In the genomic region with DNA sequence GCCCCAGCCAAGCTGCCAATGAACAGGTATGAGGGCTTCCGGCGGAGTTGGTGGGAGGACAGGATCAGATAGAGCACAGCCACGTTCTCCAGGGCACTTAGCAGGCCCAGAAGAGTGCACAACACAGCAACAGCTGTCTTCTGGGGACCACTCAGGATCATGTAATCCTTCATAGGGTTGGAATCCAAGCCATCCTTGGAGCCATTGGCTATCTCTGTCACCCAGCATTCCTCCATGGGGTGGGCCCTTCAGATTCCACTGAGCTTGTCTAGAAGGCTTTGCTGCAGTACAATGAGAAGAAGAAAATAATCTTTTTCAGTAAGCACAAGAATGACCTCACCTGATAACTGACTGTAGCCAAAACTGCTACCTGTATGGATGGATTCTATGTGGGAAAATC, we compare ENCODE assay signal across 20 cellular contexts. TPM values are rescaled to one million over a fixed set of nuclear protein-coding genes. Genes with fewer than 3 reads are reported as not detected.
A peak's percentile ranks its signal among the peaks of the same experiment; 100 is the strongest.
DNase-seq lines count a peak whose midpoint lies in the region; ATAC-seq, FAIRE-seq and TF ChIP-seq lines count a peak whose summit lies in the region.
"Had no signal": no experiment of that assay in that cellular context is flagged by ENCODE, and none has a peak within 500 bp of the region (broad histone marks: within the 10 kb centered on the region; RNA-seq: fewer than 3 reads in every experiment).

No MANE protein-coding gene starts in this region.

- DNase-seq in GM12891 (ENCODE audit: insufficient read length, low spot score) (no peak), neuronal stem cell (ENCODE audit: low spot score) (no peak), globus pallidus (ENCODE audit: low spot score) (no peak), 8988T (no peak), NCI-H2081 (lab: John Stamatoyannopoulos, UW) (no peak)
- no peak for DNase-seq in stimulated activated naive B cell treated with anti-CD40 and anti-IgM and Interleukin-4, amounts not matched to agents 10 μg/mL and 1 μg/mL and 100 μg/mL, for 72 hours
- DNase-seq in activated CD4-positive, alpha-beta memory T cell treated with anti-CD3 and anti-CD28 coated beads, Interleukin-2, amount 10 ng/mL, durations not matched to agents 7 days and 5 days: no peak
- DNase-seq: BE2C; CD4-positive, alpha-beta T cell; HCEC 1CT had no signal

- H3K9ac ChIP-seq in neuronal stem cell (ENCODE audit: low read depth, low read length, poor library complexity): no peak overlapping the region

- no peak overlapping the region for H3K4ac ChIP-seq in neuronal stem cell (ENCODE audit: low read length)

- no peak for TF ChIP-seq POLR2A in GM12891 (IDR thresholded peaks at IDR 0.05; ENCODE audit: low read depth, low read length)

- peaks cover 2 to 6% of the 10 kb centered on the region in 2 donors for H3K9me3 ChIP-seq in neuronal stem cell (replicated peaks in 1 of 2; ENCODE audit: control insufficient read depth in 2 of 2, insufficient read depth in 1 of 2, low read depth in 1 of 2, low read length in 2 of 2)
- H3K9me3 ChIP-seq: BE2C had no signal

- no peak overlapping the region for H3K4me3 Mint-ChIP-seq in dendritic cell treated with granulocyte-macrophage colony-stimulating factor and Interleukin-4, amounts not matched to agents 40 ng/mL and 50 ng/mL, for 4 days
- no peak overlapping the region for H3K4me3 Mint-ChIP-seq in stimulated activated naive B cell treated with anti-CD40 and anti-IgM and Interleukin-4, amounts not matched to agents 10 μg/mL and 1 μg/mL and 100 μg/mL, for 72 hours
- H3K4me3 Mint-ChIP-seq in activated CD4-positive, alpha-beta memory T cell treated with anti-CD3 and anti-CD28 coated beads, Interleukin-2, amount 10 ng/mL, durations not matched to agents 7 days and 5 days: no peak overlapping the region
- H3K4me3 Mint-ChIP-seq: CD4-positive, alpha-beta T cell; GM23338 had no signal

- WGBS in neuronal stem cell (ENCODE audit: extremely low coverage in 2 of 2, insufficient read length in 2 of 2, insufficient replicate concordance in 1 of 2), 2 donors: no CpG with 5 or more reads among the region's 3 CpGs

- peak overlapping the region; percentile 48 for H3K23ac ChIP-seq in neuronal stem cell (ENCODE audit: low read depth, low read length, poor library complexity)

- FAIRE-seq in GM12891 (lab: Jason Lieb, UNC): peak; percentile 28
- FAIRE-seq: D721Med, GM12892, GM18507, H54 had no signal

- peaks cover 11% of the 10 kb centered on the region for H3K36me3 Mint-ChIP-seq in dendritic cell treated with granulocyte-macrophage colony-stimulating factor and Interleukin-4, amounts not matched to agents 40 ng/mL and 50 ng/mL, for 4 days (ENCODE audit: low read depth)
- H3K36me3 Mint-ChIP-seq in stimulated activated naive B cell treated with anti-CD40 and anti-IgM and Interleukin-4, amounts not matched to agents 10 μg/mL and 1 μg/mL and 100 μg/mL, for 72 hours: peaks cover 57 to 75% of the 10 kb centered on the region in 2 donors
- peaks cover 18% of the 10 kb centered on the region for H3K36me3 Mint-ChIP-seq in activated CD4-positive, alpha-beta memory T cell treated with anti-CD3 and anti-CD28 coated beads, Interleukin-2, amount 10 ng/mL, durations not matched to agents 7 days and 5 days (ENCODE audit: low read depth)

- H3K27me3 Mint-ChIP-seq in dendritic cell treated with granulocyte-macrophage colony-stimulating factor and Interleukin-4, amounts not matched to agents 40 ng/mL and 50 ng/mL, for 4 days: no peaks in the 10 kb centered on the region
- H3K27me3 Mint-ChIP-seq in stimulated activated naive B cell treated with anti-CD40 and anti-IgM and Interleukin-4, amounts not matched to agents 10 μg/mL and 1 μg/mL and 100 μg/mL, for 72 hours: no peaks in the 10 kb centered on the region
- H3K27me3 Mint-ChIP-seq in activated CD4-positive, alpha-beta memory T cell treated with anti-CD3 and anti-CD28 coated beads, Interleukin-2, amount 10 ng/mL, durations not matched to agents 7 days and 5 days: peaks cover 6% of the 10 kb centered on the region
- H3K27me3 Mint-ChIP-seq: CD4-positive, alpha-beta T cell had no signal

- peak overlapping the region; percentile 13 for H3K27ac Mint-ChIP-seq in dendritic cell treated with granulocyte-macrophage colony-stimulating factor and Interleukin-4, amounts not matched to agents 40 ng/mL and 50 ng/mL, for 4 days
- peak overlapping the region; percentile 79 for H3K27ac Mint-ChIP-seq in stimulated activated naive B cell treated with anti-CD40 and anti-IgM and Interleukin-4, amounts not matched to agents 10 μg/mL and 1 μg/mL and 100 μg/mL, for 72 hours
- no peak overlapping the region for H3K27ac Mint-ChIP-seq in activated CD4-positive, alpha-beta memory T cell treated with anti-CD3 and anti-CD28 coated beads, Interleukin-2, amount 10 ng/mL, durations not matched to agents 7 days and 5 days
- H3K27ac Mint-ChIP-seq: CD4-positive, alpha-beta T cell; GM23338 had no signal

- H3K14ac ChIP-seq in neuronal stem cell (ENCODE audit: low read length): no peak overlapping the region

- no peak overlapping the region for H3K4me2 ChIP-seq in neuronal stem cell (ENCODE audit: insufficient read depth, low read length, poor library complexity, severe bottlenecking)
- H3K4me2 ChIP-seq: GM23338 had no signal

- no peak overlapping the region for H2BK120ac ChIP-seq in neuronal stem cell (ENCODE audit: low read depth, low read length)

- peaks cover 0 to 16% (median 0%) of the 10 kb centered on the region in 3 experiments for H3K27me3 ChIP-seq in neuronal stem cell (ENCODE audit: control insufficient read depth in 3 of 3, insufficient read depth in 3 of 3, low read depth in 1 of 3, low read length in 3 of 3)
- H3K27me3 ChIP-seq: BE2C had no signal

- H3K79me1 ChIP-seq in neuronal stem cell (ENCODE audit: low read depth, low read length): peaks cover 2% of the 10 kb centered on the region

- no peak overlapping the region for H2BK5ac ChIP-seq in neuronal stem cell (ENCODE audit: low read length)

- H3K4me1 ChIP-seq in neuronal stem cell (ENCODE audit: control insufficient read depth in 2 of 2, insufficient read depth in 1 of 2, low read depth in 1 of 2, low read length in 2 of 2): no peaks in the 10 kb centered on the region
- H3K4me1 ChIP-seq: BE2C had no signal

- H4K8ac ChIP-seq in neuronal stem cell (ENCODE audit: low read depth, low read length): no peak overlapping the region

- peaks cover 30% of the 10 kb centered on the region for H3K9me3 Mint-ChIP-seq in dendritic cell treated with granulocyte-macrophage colony-stimulating factor and Interleukin-4, amounts not matched to agents 40 ng/mL and 50 ng/mL, for 4 days
- peaks cover 14 to 17% of the 10 kb centered on the region in 2 donors for H3K9me3 Mint-ChIP-seq in stimulated activated naive B cell treated with anti-CD40 and anti-IgM and Interleukin-4, amounts not matched to agents 10 μg/mL and 1 μg/mL and 100 μg/mL, for 72 hours
- H3K9me3 Mint-ChIP-seq in activated CD4-positive, alpha-beta memory T cell treated with anti-CD3 and anti-CD28 coated beads, Interleukin-2, amount 10 ng/mL, durations not matched to agents 7 days and 5 days: peaks cover 22% of the 10 kb centered on the region

- intact Hi-C loops in dendritic cell treated with granulocyte-macrophage colony-stimulating factor and Interleukin-4, amounts not matched to agents 40 ng/mL and 50 ng/mL, for 4 days (cut with micrococcal nuclease): no loop called here

- POLR2A ChIA-PET in activated CD4-positive, alpha-beta memory T cell treated with anti-CD3 and anti-CD28 coated beads, Interleukin-2, amount 10 ng/mL, durations not matched to agents 7 days and 5 days (lab: Charles Lee): no interaction called here

- H4K91ac ChIP-seq in neuronal stem cell (ENCODE audit: low read depth, low read length, poor library complexity): no peak overlapping the region

- no peaks in the 10 kb centered on the region for H3K36me3 ChIP-seq in neuronal stem cell (replicated peaks in 1 of 2; ENCODE audit: control insufficient read depth in 2 of 2, insufficient read depth in 2 of 2, low read length in 2 of 2)
- H3K36me3 ChIP-seq: BE2C had no signal

- CTCF ChIA-PET in activated CD4-positive, alpha-beta memory T cell treated with anti-CD3 and anti-CD28 coated beads, Interleukin-2, amount 10 ng/mL, durations not matched to agents 7 days and 5 days (lab: Charles Lee): interaction anchor here (0.5 kb wide), 1 partner anchor 55 kb away, joined by 3 read pairs; no protein-coding TSS in a partner anchor

- no peak overlapping the region for H2BK12ac ChIP-seq in neuronal stem cell (ENCODE audit: low read length)

- H3K4me3 ChIP-seq in neuronal stem cell (ENCODE audit: low read length in 2 of 2): no peak overlapping the region
- H3K4me3 ChIP-seq: GM23338 had no signal

- peak in 1 of 2 donors; percentile 10 for ATAC-seq in stimulated activated naive B cell treated with anti-CD40 and anti-IgM and Interleukin-4, amounts not matched to agents 10 μg/mL and 1 μg/mL and 100 μg/mL, for 72 hours (replicated peaks)
- ATAC-seq: GM23338 had no signal

- H3K18ac ChIP-seq in neuronal stem cell (ENCODE audit: low read length): no peak overlapping the region

- no peak overlapping the region for H2BK15ac ChIP-seq in neuronal stem cell (ENCODE audit: low read length)

- H3K4me1 Mint-ChIP-seq in dendritic cell treated with granulocyte-macrophage colony-stimulating factor and Interleukin-4, amounts not matched to agents 40 ng/mL and 50 ng/mL, for 4 days (ENCODE audit: low read depth): peaks cover under 1% of the 10 kb centered on the region
- H3K4me1 Mint-ChIP-seq in stimulated activated naive B cell treated with anti-CD40 and anti-IgM and Interleukin-4, amounts not matched to agents 10 μg/mL and 1 μg/mL and 100 μg/mL, for 72 hours: peaks cover 20 to 21% of the 10 kb centered on the region in 2 donors
- H3K4me1 Mint-ChIP-seq in activated CD4-positive, alpha-beta memory T cell treated with anti-CD3 and anti-CD28 coated beads, Interleukin-2, amount 10 ng/mL, durations not matched to agents 7 days and 5 days: no peaks in the 10 kb centered on the region
- H3K4me1 Mint-ChIP-seq: GM23338 had no signal

- no peak overlapping the region for H2AK5ac ChIP-seq in neuronal stem cell (ENCODE audit: low read depth, low read length)

- H3K27ac ChIP-seq in neuronal stem cell (replicated peaks; ENCODE audit: low read length): no peak overlapping the region
- H3K27ac ChIP-seq: C4-2B had no signal

- no peak overlapping the region for H2AFZ ChIP-seq in neuronal stem cell (ENCODE audit: low read length)
- H2AFZ ChIP-seq: GM23338 had no signal

RNA-seq across cellular contexts. Expression of a gene that starts 7.3 kb away (rescaled TPM):
- 36.4 TPM for polyA plus RNA-seq in GM12891 (2012; ENCODE audit: low read depth, missing spikeins)
- polyA plus RNA-seq in neuronal stem cell (2013, experiment 1 of 2): 3.8 TPM
- 3.5 TPM for polyA plus RNA-seq in neuronal stem cell (2013, experiment 2 of 2)
- 1 to 10 TPM; 5.6 to 6.3 TPM for total RNA-seq in activated CD4-positive, alpha-beta memory T cell treated with anti-CD3 and anti-CD28 coated beads, Interleukin-2, amount 10 ng/mL, durations not matched to agents 7 days and 5 days

RNA-seq across cellular contexts. Expression of a gene that starts 37.8 kb away (rescaled TPM):
- polyA plus RNA-seq in GM12891 (2012; ENCODE audit: low read depth, missing spikeins): 3.7 TPM
- 0.01 TPM for polyA plus RNA-seq in neuronal stem cell (2013, experiment 1 of 2)
- polyA plus RNA-seq in neuronal stem cell (2013, experiment 2 of 2): not detected
- total RNA-seq in activated CD4-positive, alpha-beta memory T cell treated with anti-CD3 and anti-CD28 coated beads, Interleukin-2, amount 10 ng/mL, durations not matched to agents 7 days and 5 days: under 1 TPM in 1 of 2 experiments, not detected in 1; 0.08 TPM
- total RNA-seq: A172, Caco-2, GM23338, HT-29 had no signal
- polyA plus RNA-seq: GM23338 had no signal

RNA-seq across cellular contexts. Expression of a gene that starts 50.2 kb away (rescaled TPM):
- polyA plus RNA-seq in GM12891 (2012; ENCODE audit: low read depth, missing spikeins): 39.2 TPM
- polyA plus RNA-seq in neuronal stem cell (2013, experiment 1 of 2): 16.0 TPM
- 15.8 TPM for polyA plus RNA-seq in neuronal stem cell (2013, experiment 2 of 2)
- total RNA-seq in activated CD4-positive, alpha-beta memory T cell treated with anti-CD3 and anti-CD28 coated beads, Interleukin-2, amount 10 ng/mL, durations not matched to agents 7 days and 5 days: 10 to 100 TPM; 33.5 to 35.7 TPM
